ENCODE assay signal across 20 cellular contexts in the genomic region with DNA sequence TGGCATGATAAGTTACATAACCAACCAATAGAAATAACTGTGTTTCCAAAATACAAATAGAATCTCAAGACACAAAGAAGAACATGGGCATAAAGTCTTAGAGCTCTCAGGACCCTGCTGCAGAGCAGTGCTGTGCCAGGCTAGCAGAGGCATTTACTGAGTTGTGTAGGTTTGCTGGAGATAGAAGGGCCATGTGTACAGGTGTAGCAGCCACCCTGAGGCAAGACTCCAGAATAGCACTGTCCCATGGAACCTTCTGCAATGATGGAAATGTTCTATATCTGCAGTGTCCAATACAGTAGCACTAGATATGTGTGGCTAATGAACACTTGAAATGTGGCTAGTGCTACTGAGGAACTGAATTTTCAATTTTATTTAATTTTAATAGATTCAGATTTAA.
"Had no signal": no experiment of that assay in that cellular context is flagged by ENCODE, and none has a peak within 500 bp of the region (broad histone marks: within the 10 kb centered on the region; RNA-seq: fewer than 3 reads in every experiment).

No MANE protein-coding gene starts in this region.

- H3K4me3 ChIP-seq: adrenal gland, body of pancreas, skin epidermis, testis, transverse colon had no signal

- DNase-seq: activated CD4-positive, alpha-beta T cell treated with anti-CD3 and anti-CD28 coated beads for 36 hours; activated CD4-positive, alpha-beta T cell treated with anti-CD3 and anti-CD28 coated beads, Interleukin-2, amount 50 U/mL, for 48 hours; activated CD4-positive, CD25-positive, alpha-beta regulatory T cell; activated CD8-positive, alpha-beta memory T cell treated with anti-CD3 and anti-CD28 coated beads for 24 hours; activated effector memory CD4-positive, alpha-beta T cell treated with Interleukin-2 at 50 U/mL for 16 hours; activated naive CD4-positive, alpha-beta T cell treated with Interleukin-2 at 50 U/mL for 16 hours; adrenal gland; aorta; body of pancreas; dermis blood vessel endothelial cell; effector CD4-positive, alpha-beta T cell; islet precursor cell; mammary epithelial cell; stimulated activated CD4-positive, alpha-beta T cell treated with anti-CD3 and anti-CD28 coated beads, Interleukin-12 subunit alpha, Interleukin-12 subunit beta, amount 100 ng/mL, for 4 hours; stimulated activated CD4-positive, alpha-beta T cell treated with anti-CD3 and anti-CD28 coated beads, Interleukin-4, amount 100 ng/mL, for 1 hour; stimulated activated naive CD8-positive, alpha-beta T cell treated with anti-CD3 and anti-CD28 coated beads, Interleukin-15, Interleukin-2, amounts not matched to agents 100 U/mL and 50 U/mL, for 24 hours; testis; transverse colon had no signal

- ATAC-seq: activated CD4-positive, alpha-beta T cell treated with anti-CD3 and anti-CD28 coated beads for 36 hours; body of pancreas; sciatic nerve; stimulated activated naive CD8-positive, alpha-beta T cell treated with anti-CD3 and anti-CD28 coated beads, Interleukin-15, Interleukin-2, amounts not matched to agents 100 U/mL and 50 U/mL, for 24 hours had no signal
